8 cellular contexts compared by ENCODE assay signal in the genomic region with DNA sequence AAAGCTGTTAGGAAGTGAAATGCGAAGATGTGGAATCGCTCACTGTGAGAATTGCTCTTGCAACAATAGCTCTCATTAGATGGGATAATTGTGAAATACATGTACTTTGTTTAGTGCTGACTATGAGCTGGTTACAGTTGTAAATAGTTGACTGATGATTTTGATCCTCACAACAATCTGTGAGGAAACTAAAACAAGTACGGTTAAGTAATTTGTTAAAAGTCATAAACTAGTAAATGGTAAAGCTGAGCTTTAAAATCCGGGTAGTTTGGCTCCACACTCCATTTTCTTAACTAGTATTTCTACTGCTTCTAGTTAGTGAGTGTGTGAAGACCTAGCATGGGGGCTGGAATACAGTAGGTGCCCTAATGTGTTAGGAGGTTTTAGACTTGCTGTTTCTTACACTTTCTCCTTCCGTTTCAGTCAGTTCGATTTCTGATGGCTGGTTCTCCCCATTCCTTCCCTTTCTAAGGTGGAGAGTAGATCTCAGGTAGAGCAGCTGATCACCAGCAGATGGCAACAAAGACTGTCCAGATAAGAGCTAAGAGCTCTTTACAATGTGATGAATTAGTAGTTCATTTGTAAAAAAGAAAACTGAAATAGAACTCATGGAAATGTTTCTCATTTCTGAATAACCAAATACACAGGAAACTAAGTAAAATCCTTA. TPM values are rescaled to one million over a fixed set of nuclear protein-coding genes. Genes with fewer than 3 reads are reported as not detected.
A peak's percentile ranks its signal among the peaks of the same experiment; 100 is the strongest.
DNase-seq lines count a peak whose midpoint lies in the region; FAIRE-seq and TF ChIP-seq lines count a peak whose summit lies in the region.

No MANE protein-coding gene starts in this region.

- H3K4me3 ChIP-seq in SU-DHL-6 (ENCODE audit: insufficient read depth, low read length, poor library complexity, severe bottlenecking) (no peak overlapping the region), epithelial cell of proximal tubule (ENCODE audit: low read depth, low read length) (no peak overlapping the region), neural cell (ENCODE audit: low read length) (no peak overlapping the region)

- in situ Hi-C loops in Caki2 (cut with HindIII; ENCODE audit: low pct_unique_long_range_greater_than_20kb, low sequenced_read_pairs), result no loop called here

- TF ChIP-seq CTCF in SU-DHL-6 (IDR thresholded peaks at IDR 0.05; ENCODE audit: insufficient read depth, low read length, poor library complexity, severe bottlenecking), result peak; percentile 92
- peak; percentile 87 for TF ChIP-seq CTCF in epithelial cell of proximal tubule (conservative IDR thresholded peaks at IDR 0.05; ENCODE audit: low read depth, low read length)
- peak; percentile 90 for TF ChIP-seq CTCF in neural cell (IDR thresholded peaks at IDR 0.05; ENCODE audit: poor library complexity, severe bottlenecking)

- DNase-seq in Caki2 (ENCODE audit: low read depth) (peak; percentile 42), GM19239 (ENCODE audit: insufficient read length, low spot score) (no peak), NCI-H128 (lab: John Stamatoyannopoulos, UW; ENCODE audit: unreplicated experiment) (peak; percentile 75), epithelial cell of proximal tubule (ENCODE audit: low read depth) (no peak), GF-D8 (lab: John Stamatoyannopoulos, UW) (no peak), GM19238 (ENCODE audit: insufficient read length, low spot score) (no peak)

- H4K20me1 ChIP-seq in SU-DHL-6 (ENCODE audit: low read depth, low read length), result no peaks in the 10 kb centered on the region
- no peaks in the 10 kb centered on the region for H4K20me1 ChIP-seq in neural cell (ENCODE audit: insufficient read depth)

- H3F3A ChIP-seq in SU-DHL-6 (ENCODE audit: insufficient read depth) (peaks cover 22% of the 10 kb centered on the region), neural cell (ENCODE audit: insufficient read depth, low read length, poor library complexity, severe bottlenecking) (peaks cover 3% of the 10 kb centered on the region)

- TF ChIP-seq EP300 in neural cell (conservative IDR thresholded peaks at IDR 0.05; ENCODE audit: poor library complexity, severe bottlenecking), result no peak

- H3K27me3 ChIP-seq in SU-DHL-6 (ENCODE audit: low read length) (no peaks in the 10 kb centered on the region), neural cell (ENCODE audit: insufficient read depth, low read depth, low read length) (peaks cover 21% of the 10 kb centered on the region)

- H3K79me2 ChIP-seq in SU-DHL-6 (ENCODE audit: insufficient read depth, low read length) (no peaks in the 10 kb centered on the region), neural cell (replicated peaks; ENCODE audit: insufficient read depth, low read length) (no peaks in the 10 kb centered on the region)

- H3K27ac ChIP-seq in SU-DHL-6 (ENCODE audit: low read depth, low read length) (no peak overlapping the region), neural cell (ENCODE audit: low read length) (no peak overlapping the region)

- H3K9me3 ChIP-seq in SU-DHL-6 (ENCODE audit: insufficient read depth, low read length), result no peaks in the 10 kb centered on the region
- no peaks in the 10 kb centered on the region for H3K9me3 ChIP-seq in neural cell (ENCODE audit: low read length)

- H3K4me2 ChIP-seq in SU-DHL-6 (ENCODE audit: low read depth, low read length, poor library complexity, severe bottlenecking), result no peak overlapping the region
- H3K4me2 ChIP-seq in neural cell (ENCODE audit: low read length), result no peak overlapping the region

- H3K36me3 ChIP-seq in SU-DHL-6 (ENCODE audit: low read length), result 0 out of 2 replicates have a peak, but pooled peaks cover 2% of the 10 kb centered on the region
- H3K36me3 ChIP-seq in neural cell (ENCODE audit: insufficient read depth, low read length), result no peaks in the 10 kb centered on the region

- H2AFZ ChIP-seq in SU-DHL-6 (ENCODE audit: low read depth, low read length, severe bottlenecking) (peak overlapping the region; percentile 4), neural cell (ENCODE audit: low read depth, low read length) (no peak overlapping the region)

- H3K9me2 ChIP-seq in SU-DHL-6 (replicated peaks; ENCODE audit: insufficient read depth, low read length) (no peaks in the 10 kb centered on the region), neural cell (ENCODE audit: insufficient read depth, low read length) (no peaks in the 10 kb centered on the region)

- peak; percentile 88 for FAIRE-seq in GM19239 (lab: Jason Lieb, UNC)

- peak; percentile 90 for TF ChIP-seq RAD21 in neural cell (conservative IDR thresholded peaks at IDR 0.05)

- H3K9ac ChIP-seq in SU-DHL-6 (ENCODE audit: low read length) (no peak overlapping the region), neural cell (ENCODE audit: low read length) (no peak overlapping the region)

TF ChIP-seq in neural cell, 6 proteins besides CTCF, POLR2A, EP300 and RAD21:
- TF ChIP-seq EZH2 (IDR thresholded peaks at IDR 0.05; ENCODE audit: borderline replicate concordance, insufficient read depth, low read length, poor library complexity, severe bottlenecking), result no peak
- no peak for TF ChIP-seq POLR2AphosphoS5 (IDR thresholded peaks at IDR 0.05)
- no peak for TF ChIP-seq REST (IDR thresholded peaks at IDR 0.05; ENCODE audit: borderline replicate concordance)
- peak; percentile 91 for TF ChIP-seq SMC3 (conservative IDR thresholded peaks at IDR 0.05; ENCODE audit: poor library complexity)
TF ChIP-seq in neural cell: peak in this region for 1.

RNA-seq across cellular contexts. Expression of gene CYP2R1, which starts 16.3 kb away (rescaled TPM):
- 5.6 and 9.6 TPM in 2 replicates for total RNA-seq in Caki2 (2014; rRNA removed; shearing (Covaris generic); ENCODE audit: low replicate concordance)
- total RNA-seq in epithelial cell of proximal tubule, result 6.2 and 9.8 TPM in 2 replicates
- 52.0 and 67.0 TPM in 2 replicates for polyA plus RNA-seq in neural cell
- polyA minus RNA-seq in neural cell, result 44.0 and 48.7 TPM in 2 replicates

Comparison
In these comparisons a context has a peak if more than half of its experiments do, and no peak if none do; other contexts are left out.
1. DNase-seq: peak in Caki2 (single experiment) and NCI-H128 (single experiment); none in GM19239 (single experiment), epithelial cell of proximal tubule (single experiment), GF-D8 (single experiment) and GM19238 (single experiment).
2. Peak in every context shown above with its lines, with median percentiles within 50 percentile points of each other: CTCF ChIP-seq.